2 cellular contexts compared by ENCODE assay signal in genomic region chr9:19120846-19121245, GRCh38.
TF ChIP-seq lines count a peak whose summit lies in the region.

No MANE protein-coding gene starts in this region.

TF ChIP-seq in IMR-90, 13 proteins besides CTCF, POLR2A, EP300 and RAD21:
- TF ChIP-seq MAFK (IDR thresholded peaks at IDR 0.05; ENCODE audit: low read depth, low read length) (no peak), CEBPB (IDR thresholded peaks at IDR 0.05; ENCODE audit: low read depth, low read length) (no peak), RCOR1 (IDR thresholded peaks at IDR 0.05; ENCODE audit: insufficient replicate concordance, low read length) (no peak), USF2 (IDR thresholded peaks at IDR 0.05; ENCODE audit: low read depth, low read length) (no peak), ELK1 (IDR thresholded peaks at IDR 0.05; ENCODE audit: borderline replicate concordance, low read depth, low read length) (no peak), CHD1 (IDR thresholded peaks at IDR 0.05; ENCODE audit: low read depth, low read length) (no peak), MXI1 (IDR thresholded peaks at IDR 0.05; ENCODE audit: borderline replicate concordance, low read depth, low read length) (no peak), MAZ (IDR thresholded peaks at IDR 0.05; ENCODE audit: borderline replicate concordance, low read depth, low read length) (no peak), NFE2L2 (IDR thresholded peaks at IDR 0.05; ENCODE audit: low read depth, low read length) (no peak), BHLHE40 (IDR thresholded peaks at IDR 0.05; ENCODE audit: low read depth, low read length) (no peak), SMC3 (IDR thresholded peaks at IDR 0.05; ENCODE audit: low read depth, low read length) (no peak), RFX5 (IDR thresholded peaks at IDR 0.05; ENCODE audit: low read depth, low read length) (no peak)

TF ChIP-seq in HepG2, 621 proteins besides CTCF, POLR2A, EP300 and RAD21:
- TF ChIP-seq HES4 (CRISPR knock-in tag; IDR thresholded peaks at IDR 0.05; ENCODE audit: borderline replicate concordance) (no peak), GABPB1 (CRISPR knock-in tag; IDR thresholded peaks at IDR 0.05) (no peak), POLR2AphosphoS2 (IDR thresholded peaks at IDR 0.05; ENCODE audit: low read depth, low read length) (peak; percentile 29; the same call in 1 of the 2 replicates), KDM5A (IDR thresholded peaks at IDR 0.05; ENCODE audit: borderline replicate concordance, low read length) (no peak), RBM22 (optimal IDR thresholded peaks at IDR 0.05; ENCODE audit: low read length) (peak; percentile 84), POLR2G (IDR thresholded peaks at IDR 0.05; ENCODE audit: low read depth, low read length) (peak; percentile 57; the same call in 1 of the 2 replicates), SSRP1 (CRISPR knock-in tag; IDR thresholded peaks at IDR 0.05) (0 out of 2 replicates have a peak, but pooled peaks have one; percentile 72), ARID3A (IDR thresholded peaks at IDR 0.05; ENCODE audit: low read depth, low read length) (no peak), AGO2 (optimal IDR thresholded peaks at IDR 0.05; ENCODE audit: low read depth, low read length) (peak; percentile 2)
